In genomic region chr3:192092388-192093005, GRCh38 we compare ENCODE assay signal across 14 cellular contexts.
DNase-seq lines count a peak whose midpoint lies in the region; ATAC-seq and TF ChIP-seq lines count a peak whose summit lies in the region.
"Had no signal": no experiment of that assay in that cellular context is flagged by ENCODE, and none has a peak within 500 bp of the region (broad histone marks: within the 10 kb centered on the region; RNA-seq: fewer than 3 reads in every experiment).

No MANE protein-coding gene starts in this region.

- no peak for TF ChIP-seq CTCF in fibroblast of mammary gland (conservative IDR thresholded peaks at IDR 0.05; ENCODE audit: control insufficient read depth, insufficient read depth, low read depth, low read length)

- H3K4me3 ChIP-seq in fibroblast of mammary gland (ENCODE audit: control insufficient read depth, low read depth, low read length) = no peak overlapping the region
- H3K4me3 ChIP-seq: hepatocyte had no signal

- peak; percentile 3 for DNase-seq in fibroblast of mammary gland (ENCODE audit: low read depth)
- DNase-seq in stimulated activated CD4-positive, alpha-beta T cell treated with anti-CD3 and anti-CD28 coated beads, Interleukin-4, amount 100 ng/mL, for 1 hour = no peak
- DNase-seq in NCI-H1092 treated with DMSO at 0.1 percent for 48 hours (lab: John Stamatoyannopoulos, UW) = no peak
- no peak for DNase-seq in HEK293T (ENCODE audit: extremely low spot score)
- DNase-seq in stimulated activated CD4-positive, alpha-beta T cell treated with anti-CD3 and anti-CD28 coated beads, Interleukin-1b, Interleukin-23, amount 100 ng/mL, for 48 hours = no peak
- DNase-seq: erythroblast; MM.1S; naive thymus-derived CD8-positive, alpha-beta T cell; stimulated activated CD4-positive, alpha-beta T cell treated with anti-CD3 and anti-CD28 coated beads, Interleukin-4, amount 100 ng/mL, for 24 hours; stimulated activated naive B cell treated with anti-CD40 and anti-IgM and Interleukin-4, amounts not matched to agents 10 μg/mL and 1 μg/mL and 100 μg/mL, for 72 hours had no signal

- CTCF ChIA-PET in HEK293T (lab: Yijun Ruan, JAX) = no interaction called here

- POLR2A ChIA-PET in HEK293T (lab: Yijun Ruan, JAX) = no interaction called here

- ATAC-seq in GM18868 (IDR thresholded peaks at IDR 0.05; ENCODE audit: unreplicated experiment) (peak; percentile 70), GM21723 (IDR thresholded peaks at IDR 0.05; ENCODE audit: unreplicated experiment) (peak; percentile 48), HG03196 (IDR thresholded peaks at IDR 0.05; ENCODE audit: unreplicated experiment) (peak; percentile 41)
- ATAC-seq: naive thymus-derived CD8-positive, alpha-beta T cell; stimulated activated naive B cell treated with anti-CD40 and anti-IgM and Interleukin-4, amounts not matched to agents 10 μg/mL and 1 μg/mL and 100 μg/mL, for 72 hours had no signal

TF ChIP-seq in HEK293T, 16 proteins besides CTCF, POLR2A, EP300 and RAD21:
- TF ChIP-seq FOXA1 (IDR thresholded peaks at IDR 0.05) = no peak
- no peak for TF ChIP-seq FOXM1 (IDR thresholded peaks at IDR 0.05; ENCODE audit: borderline replicate concordance)
- TF ChIP-seq HDGF (IDR thresholded peaks at IDR 0.05; ENCODE audit: borderline replicate concordance) = no peak
- no peak for TF ChIP-seq LEF1 (IDR thresholded peaks at IDR 0.05; ENCODE audit: borderline replicate concordance)
- no peak for TF ChIP-seq CTBP1 (IDR thresholded peaks at IDR 0.05; ENCODE audit: borderline replicate concordance)
- TF ChIP-seq PKNOX1 (IDR thresholded peaks at IDR 0.05) = no peak
- TF ChIP-seq BHLHE40 (IDR thresholded peaks at IDR 0.05; ENCODE audit: borderline replicate concordance) = no peak
- no peak for TF ChIP-seq ELF4 (IDR thresholded peaks at IDR 0.05)
- TF ChIP-seq FOXK2 (IDR thresholded peaks at IDR 0.05) = no peak
- TF ChIP-seq SP1 (IDR thresholded peaks at IDR 0.05) = no peak
- TF ChIP-seq SUZ12 (IDR thresholded peaks at IDR 0.05) = no peak
- no peak for TF ChIP-seq NFRKB (IDR thresholded peaks at IDR 0.05)
- no peak for TF ChIP-seq ARNT (IDR thresholded peaks at IDR 0.05)
- TF ChIP-seq TARDBP (IDR thresholded peaks at IDR 0.05) = no peak
- no peak for TF ChIP-seq ZNF384 (IDR thresholded peaks at IDR 0.05)
- no peak for TF ChIP-seq L3MBTL2 (conservative IDR thresholded peaks at IDR 0.05)
